In genomic region chrX:56995271-56995994, GRCh38 we compare ENCODE assay signal across 8 cellular contexts. TPM values are rescaled to one million over a fixed set of nuclear protein-coding genes. Genes with fewer than 3 reads are reported as not detected.
A peak's percentile ranks its signal among the peaks of the same experiment; 100 is the strongest.
DNase-seq lines count a peak whose midpoint lies in the region; ATAC-seq, FAIRE-seq and TF ChIP-seq lines count a peak whose summit lies in the region.

SPIN3 (minus strand) TSS chrX:56995541; CDS start chrX:56994947, 594 bp downstream.

- peak; percentile 100 for ATAC-seq in GM21381 (IDR thresholded peaks at IDR 0.05; ENCODE audit: unreplicated experiment)

- H3K9me3 Mint-ChIP-seq in Calu3 (ENCODE audit: low read depth, unreplicated experiment) (no peaks in the 10 kb centered on the region), neural crest cell (peaks cover 8% of the 10 kb centered on the region)

- no peak for FAIRE-seq in frontal cortex (lab: Jason Lieb, UNC)

- CTCF ChIA-PET in Calu3 (lab: Charles Lee) = interaction anchor here (0.6 to 1.6 kb wide), 3 partner anchors 10 to 177 kb away, joined by 4 to 5 read pairs (median 4); no protein-coding TSS in a partner anchor

- intact Hi-C loops in Calu3 (cut with micrococcal nuclease; ENCODE audit: unreplicated experiment) = loop anchor here (5.0 kb wide), 1 partner anchor 127 kb away; the partner anchor contains the start of gene SPIN2B

- no TSS peak for BruUV-seq in Calu3 (replicated peaks; lab: Mats Ljungman, UMichigan)

- peak within 1 kb of the TSS; percentile 82 for H3K27ac Mint-ChIP-seq in Calu3 (ENCODE audit: unreplicated experiment)
- peak within 1 kb of the TSS; percentile 96 for H3K27ac Mint-ChIP-seq in neural crest cell (ENCODE audit: unreplicated experiment)

- H3K36me3 Mint-ChIP-seq in Calu3 (ENCODE audit: insufficient read depth, unreplicated experiment) (peaks cover 28% of the 10 kb centered on the region), neural crest cell (ENCODE audit: low read depth) (peaks cover 28% of the 10 kb centered on the region)

- H3K27me3 Mint-ChIP-seq in Calu3 (ENCODE audit: unreplicated experiment) = no peaks in the 10 kb centered on the region
- H3K27me3 Mint-ChIP-seq in neural crest cell (ENCODE audit: low read depth) = peaks cover 3% of the 10 kb centered on the region

- TF ChIP-seq CTCF in Calu3 (IDR thresholded peaks at IDR 0.05; ENCODE audit: unreplicated experiment) (no peak), neural crest cell (conservative IDR thresholded peaks at IDR 0.05) (no peak)

- H3K4me3 Mint-ChIP-seq in Calu3 (ENCODE audit: low read depth, unreplicated experiment) (peak within 1 kb of the TSS; percentile 87), neural crest cell (peak within 1 kb of the TSS; percentile 88)

- H3K4me1 Mint-ChIP-seq in Calu3 (ENCODE audit: low read depth, unreplicated experiment) (peaks cover 26% of the 10 kb centered on the region), neural crest cell (peaks cover 31% of the 10 kb centered on the region)

- DNase-seq in Calu3 = peak; percentile 94
- DNase-seq in HT-29 (ENCODE audit: low spot score) = peak; percentile 87
- peak; percentile 78 for DNase-seq in RPMI8226
- peak; percentile 27 for DNase-seq in activated gamma-delta T cell treated with anti-CD3 and anti-CD28 coated beads, Interleukin-2, amount 50 U/mL, for 16 hours (ENCODE audit: low read depth)
- DNase-seq in frontal cortex (ENCODE audit: low spot score in 2 of 2) = peak in 1 of 2 donors; percentile 38
- DNase-seq in neural crest cell (ENCODE audit: low read depth, low spot score) = peak; percentile 70
- peak; percentile 28 for DNase-seq in stromal cell of bone marrow (ENCODE audit: low read depth)

RNA-seq across cellular contexts. Expression of gene SPIN3, which starts in this region (rescaled TPM):
- total RNA-seq in Calu3 (2022) = 19.4 and 26.2 TPM in 2 replicates
- 19.2 and 19.4 TPM in 2 replicates for total RNA-seq in HT-29 (2014; rRNA removed; shearing (Covaris generic))
- total RNA-seq in frontal cortex = 31.8 TPM
- total RNA-seq in neural crest cell = 16.2 and 18.1 TPM in 2 replicates
